Comparison of ENCODE assay signal across 8 cellular contexts in the genomic region with DNA sequence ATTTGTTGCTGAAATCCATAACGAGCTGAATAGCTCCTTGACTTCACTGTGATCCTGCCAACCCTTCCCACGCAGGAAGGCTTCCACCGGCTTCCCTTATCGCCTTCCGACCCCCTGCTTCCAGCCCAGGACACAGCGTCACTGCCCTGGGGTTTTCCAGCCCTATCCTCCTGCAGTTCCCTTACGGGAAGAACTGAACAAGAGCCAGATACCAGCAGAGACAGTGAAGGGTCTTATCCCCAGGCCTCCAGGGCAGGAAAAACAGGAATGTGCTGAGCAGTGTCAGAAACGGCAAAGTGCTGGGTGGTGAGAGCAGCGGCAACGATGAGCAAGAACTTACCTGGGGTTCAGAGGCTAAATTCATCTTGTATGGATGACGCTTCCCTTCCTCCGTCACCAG. TPM values are rescaled to one million over a fixed set of nuclear protein-coding genes. Genes with fewer than 3 reads are reported as not detected.
DNase-seq lines count a peak whose midpoint lies in the region; ATAC-seq and TF ChIP-seq lines count a peak whose summit lies in the region.
"Had no signal": no experiment of that assay in that cellular context is flagged by ENCODE, and none has a peak within 500 bp of the region (broad histone marks: within the 10 kb centered on the region; RNA-seq: fewer than 3 reads in every experiment).

No MANE protein-coding gene starts in this region.

- intact Hi-C loops in ascending aorta (cut with DNase I) = no loop called here
- intact Hi-C loops in aorta (cut with DNase I) = no loop called here

- H3K9me3 Mint-ChIP-seq in activated T-cell treated with anti-CD3 and anti-CD28 coated beads, Interleukin-2, amount 50 U/mL, for 4 hours = no peaks in the 10 kb centered on the region

- H3K27ac ChIP-seq in ascending aorta = peak overlapping the region; percentile 74 to 84
- H3K27ac ChIP-seq in aorta (ENCODE audit: low read depth in 1 of 2, low read length in 2 of 2) = peak overlapping the region; percentile 31 to 96

- no peak overlapping the region for H3K4me3 Mint-ChIP-seq in activated T-cell treated with anti-CD3 and anti-CD28 coated beads, Interleukin-2, amount 50 U/mL, for 4 hours

- H3K4me3 ChIP-seq in ascending aorta = peak overlapping the region in 1 of 2 donors; percentile 15
- H3K4me3 ChIP-seq in aorta (ENCODE audit: low read length in 2 of 2) = no peak overlapping the region

- DNase-seq in ascending aorta (ENCODE audit: low spot score in 2 of 2) = peak in 1 of 2 donors; percentile 82
- peak; percentile 80 for DNase-seq in glomerular endothelial cell (ENCODE audit: extremely low read depth, low read depth, low spot score)
- peak; percentile 51 for DNase-seq in omental fat pad (ENCODE audit: low spot score)
- peak; percentile 80 to 85 for DNase-seq in aorta
- DNase-seq in NCI-H69 (lab: John Stamatoyannopoulos, UW) = no peak
- no peak for DNase-seq in activated T-cell treated with anti-CD3 and anti-CD28 coated beads, Interleukin-2, amount 50 U/mL, for 4 hours
- DNase-seq in amniotic stem cell (lab: John Stamatoyannopoulos, UW) = no peak
- DNase-seq: NCI-H774 had no signal

- H3K4me1 ChIP-seq in ascending aorta (peaks cover 10 to 53% of the 10 kb centered on the region in 2 donors), aorta (ENCODE audit: control insufficient read depth in 1 of 2, insufficient read depth in 2 of 2, low read length in 2 of 2) (peaks cover 0 to 6% of the 10 kb centered on the region in 2 donors)

- peaks cover 3 to 32% of the 10 kb centered on the region in 2 donors for H3K36me3 ChIP-seq in ascending aorta
- no peaks in the 10 kb centered on the region for H3K36me3 ChIP-seq in aorta (ENCODE audit: control insufficient read depth in 1 of 2, insufficient read depth in 2 of 2, low read length in 1 of 2)

- no peaks in the 10 kb centered on the region for H3K36me3 Mint-ChIP-seq in activated T-cell treated with anti-CD3 and anti-CD28 coated beads, Interleukin-2, amount 50 U/mL, for 4 hours (ENCODE audit: insufficient read depth)

- peaks cover 4% of the 10 kb centered on the region for H3K4me1 Mint-ChIP-seq in activated T-cell treated with anti-CD3 and anti-CD28 coated beads, Interleukin-2, amount 50 U/mL, for 4 hours (ENCODE audit: low read depth)

- ATAC-seq in omental fat pad (ENCODE audit: low FRiP score) (peak; percentile 89), aorta (ENCODE audit: low FRiP score) (peak; percentile 67)
- ATAC-seq in activated T-cell treated with anti-CD3 and anti-CD28 coated beads, Interleukin-2, amount 50 U/mL, for 4 hours = no peak

- H3K9me3 ChIP-seq in ascending aorta (no peaks in the 10 kb centered on the region), aorta (ENCODE audit: control insufficient read depth, low read length) (no peaks in the 10 kb centered on the region)

- H3K27me3 ChIP-seq in ascending aorta = no peaks in the 10 kb centered on the region
- no peaks in the 10 kb centered on the region for H3K27me3 ChIP-seq in aorta (ENCODE audit: control insufficient read depth in 1 of 2, insufficient read depth in 2 of 2, low read length in 1 of 2)

- TF ChIP-seq CTCF in ascending aorta (IDR thresholded peaks at IDR 0.05) (no peak), omental fat pad (IDR thresholded peaks at IDR 0.05) (no peak)

- WGBS in aorta, 2 donors = 26% methylated on average over 12 of the region's 12 CpGs

- no peaks in the 10 kb centered on the region for H3K27me3 Mint-ChIP-seq in activated T-cell treated with anti-CD3 and anti-CD28 coated beads, Interleukin-2, amount 50 U/mL, for 4 hours (ENCODE audit: low read depth)

RNA-seq across cellular contexts. Expression of a gene that starts 22.4 kb away (rescaled TPM):
- total RNA-seq in ascending aorta = 191 TPM
- total RNA-seq in glomerular endothelial cell = 59.9 and 110 TPM in 2 replicates
- total RNA-seq in omental fat pad = 100 to 1,000 TPM in 2 of 4 donors, 10 to 100 TPM in 2; 85.6 to 175 (median 122) TPM
- 100 to 1,000 TPM; 243 to 273 TPM for total RNA-seq in aorta
- 100 to 1,000 TPM; 159 to 232 TPM for polyA plus RNA-seq in aorta
- 1 to 10 TPM in 2 of 3 donors, under 1 TPM in 1; 0.66 to 2.8 (median 1.2) TPM for total RNA-seq in activated T-cell treated with anti-CD3 and anti-CD28 coated beads, Interleukin-2, amount 50 U/mL, for 4 hours

Comparison
In these comparisons a context has a peak if more than half of its experiments do, and no peak if none do; other contexts are left out.
1. DNase-seq: peak in glomerular endothelial cell (single experiment), omental fat pad (single experiment) and aorta (2 of 2); none in NCI-H69 (single experiment), activated T-cell treated with anti-CD3 and anti-CD28 coated beads, Interleukin-2, amount 50 U/mL, for 4 hours (single experiment) and amniotic stem cell (single experiment).
2. ATAC-seq: peak in omental fat pad (single experiment) and aorta (single experiment); none in activated T-cell treated with anti-CD3 and anti-CD28 coated beads, Interleukin-2, amount 50 U/mL, for 4 hours (0 of 2).
3. RNA of a gene that starts 22.4 kb away (total RNA-seq): 243 to 273 TPM in aorta, 191 TPM in ascending aorta (single experiment), 85.6 to 175 TPM in omental fat pad and 59.9 to 110 TPM in glomerular endothelial cell; 0.66 to 2.8 TPM in activated T-cell treated with anti-CD3 and anti-CD28 coated beads, Interleukin-2, amount 50 U/mL, for 4 hours; every median in the first group is over 10 times any median in the second.